ENCODE assay signal across 13 cellular contexts in genomic region chr4:139898293-139898692, GRCh38.
DNase-seq lines count a peak whose midpoint lies in the region; ATAC-seq, FAIRE-seq and TF ChIP-seq lines count a peak whose summit lies in the region.
"Had no signal": no experiment of that assay in that cellular context is flagged by ENCODE, and none has a peak within 500 bp of the region (broad histone marks: within the 10 kb centered on the region; RNA-seq: fewer than 3 reads in every experiment).

No MANE protein-coding gene starts in this region.

- no peak for DNase-seq in right lobe of liver
- DNase-seq in HepG2 (ENCODE audit: low spot score) = no peak
- DNase-seq in effector memory CD8-positive, alpha-beta T cell = no peak
- no peak for DNase-seq in upper lobe of right lung
- no peak for DNase-seq in AG20443 (ENCODE audit: low spot score)
- DNase-seq: activated CD8-positive, alpha-beta memory T cell treated with anti-CD3 and anti-CD28 coated beads, Interleukin-2, amount 50 U/mL, for 4 hours; aorta; mucosa of descending colon; NCI-H2081 treated with DMSO at 0.1 percent for 48 hours; stimulated activated CD4-positive, alpha-beta T cell treated with anti-CD3 and anti-CD28 coated beads, Interleukin-4, amount 100 ng/mL, for 24 hours had no signal

- H3K4me1 ChIP-seq in right lobe of liver (peaks cover 0 to 12% (median 0%) of the 10 kb centered on the region in 4 donors), HepG2 (ENCODE audit: insufficient read depth, low read length) (no peaks in the 10 kb centered on the region), upper lobe of right lung (peaks cover 18% of the 10 kb centered on the region)

- H3K4me3 Mint-ChIP-seq in effector memory CD8-positive, alpha-beta T cell = peak overlapping the region; percentile 17 to 26

- no TSS peak for BruUV-seq in HepG2 (replicated peaks; lab: Mats Ljungman, UMichigan)

- TF ChIP-seq CTCF in right lobe of liver (IDR thresholded peaks at IDR 0.05) (no peak), HepG2 (CRISPR knock-in tag; IDR thresholded peaks at IDR 0.05) (no peak), upper lobe of right lung (IDR thresholded peaks at IDR 0.05) (no peak)

- in situ Hi-C loops in HepG2 (cut with HindIII; ENCODE audit: extremely low pct_ligation_motif_present, low pct_unique_long_range_greater_than_20kb) = no loop called here

- H3K4me1 Mint-ChIP-seq in effector memory CD8-positive, alpha-beta T cell (ENCODE audit: low read depth in 2 of 2) = peaks cover 3% of the 10 kb centered on the region in 2 donors

- peaks cover 4 to 15% of the 10 kb centered on the region in 2 donors for H3K27me3 Mint-ChIP-seq in effector memory CD8-positive, alpha-beta T cell

- TF ChIP-seq POLR2A in right lobe of liver (IDR thresholded peaks at IDR 0.05) (no peak), HepG2 (IDR thresholded peaks at IDR 0.05; ENCODE audit: insufficient read depth in 1 of 2, low read depth in 2 of 2, low read length in 2 of 2) (no peak)

- TF ChIP-seq EP300 in HepG2 (IDR thresholded peaks at IDR 0.05; ENCODE audit: low read depth in 2 of 2, low read length in 2 of 2) (no peak), HepG2 (CRISPR knock-in tag; IDR thresholded peaks at IDR 0.05; ENCODE audit: borderline replicate concordance) (no peak)

- 57% methylated on average over 3 of the region's 3 CpGs for WGBS in right lobe of liver (ENCODE audit: insufficient coverage, low coverage, low lambda C conversion rate, missing lambda C conversion rate)
- 31% methylated on average over 3 of the region's 3 CpGs for WGBS in HepG2 (ENCODE audit: low lambda C conversion rate)

- H3K79me2 ChIP-seq in HepG2 (ENCODE audit: insufficient read depth, low read length) = no peaks in the 10 kb centered on the region

- POLR2A ChIA-PET in HepG2 (lab: Yijun Ruan, JAX) = no interaction called here

- CTCF ChIA-PET in HepG2 (lab: Yijun Ruan, JAX; ENCODE audit: low intra/inter-chr PET ratio, low total read pairs) = no interaction called here

- peak; percentile 11 to 62 (median 50) for ATAC-seq in right lobe of liver
- ATAC-seq in HepG2 = no peak
- ATAC-seq in HG02973 (IDR thresholded peaks at IDR 0.05; ENCODE audit: unreplicated experiment) = peak; percentile 76
- ATAC-seq in effector memory CD8-positive, alpha-beta T cell (replicated peaks) = no peak
- no peak for ATAC-seq in upper lobe of right lung
- ATAC-seq in GM19035 (IDR thresholded peaks at IDR 0.05; ENCODE audit: unreplicated experiment) = no peak
- ATAC-seq in GM21515 (IDR thresholded peaks at IDR 0.05; ENCODE audit: unreplicated experiment) = no peak
- ATAC-seq: mucosa of descending colon had no signal

- TF ChIP-seq RAD21 in HepG2 (CRISPR knock-in tag; IDR thresholded peaks at IDR 0.05) = no peak

- intact Hi-C loops in right lobe of liver (cut with DNase I) (no loop called here), HepG2 (cut with micrococcal nuclease; ENCODE audit: unreplicated experiment) (no loop called here), upper lobe of right lung (cut with DNase I) (no loop called here)

- H3K9me3 Mint-ChIP-seq in effector memory CD8-positive, alpha-beta T cell = no peaks in the 10 kb centered on the region

- H3K36me3 ChIP-seq in right lobe of liver = no peaks in the 10 kb centered on the region
- H3K36me3 ChIP-seq in HepG2 (replicated peaks in 1 of 2; ENCODE audit: control insufficient read depth in 1 of 2, insufficient read depth in 2 of 2, low read length in 2 of 2) = no peaks in the 10 kb centered on the region
- H3K36me3 ChIP-seq in upper lobe of right lung = no peaks in the 10 kb centered on the region

- no peaks in the 10 kb centered on the region for H3K27me3 ChIP-seq in right lobe of liver
- H3K27me3 ChIP-seq in HepG2 (ENCODE audit: control insufficient read depth in 1 of 2, insufficient read depth in 2 of 2, low read length in 2 of 2) = peaks cover 0 to 9% of the 10 kb centered on the region in 2 experiments; a peak in 1 of 5 replicates
- H3K27me3 ChIP-seq in upper lobe of right lung = no peaks in the 10 kb centered on the region

- H3K9me3 ChIP-seq in right lobe of liver (no peaks in the 10 kb centered on the region), HepG2 (ENCODE audit: low read length) (no peaks in the 10 kb centered on the region), upper lobe of right lung (no peaks in the 10 kb centered on the region)
- H3K9me3 ChIP-seq: mucosa of descending colon had no signal

- H3K9ac ChIP-seq in HepG2 (ENCODE audit: insufficient read depth, low read depth, low read length) = no peak overlapping the region

- H4K20me1 ChIP-seq in HepG2 (ENCODE audit: insufficient read depth, low read length) = no peaks in the 10 kb centered on the region

- H3K4me2 ChIP-seq in HepG2 (ENCODE audit: low read depth, low read length) = no peak overlapping the region

- H3K27ac ChIP-seq in right lobe of liver (peak overlapping the region in 1 of 3 donors; percentile 12), HepG2 (ENCODE audit: extremely low read length, insufficient read depth, low read length) (no peak overlapping the region), upper lobe of right lung (no peak overlapping the region)

- no peak for FAIRE-seq in HepG2 (lab: Jason Lieb, UNC)

- no peak overlapping the region for H3K27ac Mint-ChIP-seq in effector memory CD8-positive, alpha-beta T cell

- no peaks in the 10 kb centered on the region for H3K36me3 Mint-ChIP-seq in effector memory CD8-positive, alpha-beta T cell (ENCODE audit: insufficient read depth)

- peak overlapping the region in 1 of 3 donors; percentile 13 for H3K4me3 ChIP-seq in right lobe of liver
- no peak overlapping the region for H3K4me3 ChIP-seq in HepG2 (replicated peaks in 1 of 3; ENCODE audit: insufficient read depth in 1 of 3, low read depth in 2 of 3, low read length in 3 of 3)
- H3K4me3 ChIP-seq in upper lobe of right lung = peak overlapping the region; percentile 20
- H3K4me3 ChIP-seq: mucosa of descending colon had no signal

- no peak overlapping the region for H2AFZ ChIP-seq in HepG2 (ENCODE audit: low read length)

TF ChIP-seq in HepG2, 621 proteins besides CTCF, POLR2A, EP300 and RAD21:
- no peak for TF ChIP-seq BCL6 (CRISPR knock-in tag; IDR thresholded peaks at IDR 0.05)
- TF ChIP-seq TMF1 (CRISPR knock-in tag; IDR thresholded peaks at IDR 0.05; ENCODE audit: low read depth) = no peak
- no peak for TF ChIP-seq TRIM24 (CRISPR knock-in tag; IDR thresholded peaks at IDR 0.05)
- TF ChIP-seq ZNF260 (CRISPR knock-in tag; IDR thresholded peaks at IDR 0.05; ENCODE audit: borderline replicate concordance, low read depth) = no peak
- TF ChIP-seq NFKBIZ (CRISPR knock-in tag; IDR thresholded peaks at IDR 0.05) = no peak
- no peak for TF ChIP-seq MAFK (conservative IDR thresholded peaks at IDR 0.05 in 1 of 2, IDR thresholded peaks at IDR 0.05 in 1 of 2; ENCODE audit: low read length in 2 of 2)
- TF ChIP-seq ZNF547 (CRISPR knock-in tag; IDR thresholded peaks at IDR 0.05) = no peak
- TF ChIP-seq ZNF639 (CRISPR knock-in tag; conservative IDR thresholded peaks at IDR 0.05) = no peak
- no peak for TF ChIP-seq ZFP41 (CRISPR knock-in tag; IDR thresholded peaks at IDR 0.05; ENCODE audit: borderline replicate concordance)
- no peak for TF ChIP-seq ZNF773 (CRISPR knock-in tag; IDR thresholded peaks at IDR 0.05; ENCODE audit: borderline replicate concordance)
- TF ChIP-seq MXD1 (CRISPR knock-in tag; IDR thresholded peaks at IDR 0.05) = no peak
- no peak for TF ChIP-seq SOX13 (IDR thresholded peaks at IDR 0.05)
- no peak for TF ChIP-seq SOX13 (CRISPR knock-in tag; conservative IDR thresholded peaks at IDR 0.05 in 1 of 2, IDR thresholded peaks at IDR 0.05 in 1 of 2)
- no peak for TF ChIP-seq PHB2 (IDR thresholded peaks at IDR 0.05; ENCODE audit: partially characterized antibody)
- TF ChIP-seq DPF2 (CRISPR knock-in tag; IDR thresholded peaks at IDR 0.05; ENCODE audit: borderline replicate concordance, low read depth) = no peak
- no peak for TF ChIP-seq DZIP1 (CRISPR knock-in tag; IDR thresholded peaks at IDR 0.05)

Comparison
In these comparisons a context has a peak if more than half of its experiments do, and no peak if none do; other contexts are left out.
1. ATAC-seq: peak in right lobe of liver (4 of 4) and HG02973 (single experiment); none in HepG2 (single experiment), effector memory CD8-positive, alpha-beta T cell (single experiment), upper lobe of right lung (single experiment), GM19035 (single experiment) and GM21515 (single experiment).